ENCODE assay signal across 18 cellular contexts in the genomic region with DNA sequence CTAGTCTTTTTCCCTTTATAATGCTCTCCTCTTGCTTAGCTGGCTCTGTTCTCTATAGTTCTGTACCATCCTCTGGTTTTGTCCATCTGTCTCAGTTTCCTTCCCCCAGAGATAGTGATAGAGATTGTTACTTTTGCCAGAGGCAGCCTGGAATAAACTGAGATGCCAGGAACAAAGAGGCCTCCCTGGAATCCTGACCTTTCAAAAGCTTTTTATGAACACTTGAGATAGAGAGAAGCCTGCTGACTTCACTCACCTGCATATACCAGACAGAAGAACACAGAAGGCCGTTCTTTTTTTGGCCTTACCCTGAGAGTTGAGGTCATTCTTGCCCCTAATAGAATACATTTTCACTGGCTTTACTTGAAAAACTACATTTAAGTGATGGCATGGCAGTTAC.
DNase-seq lines count a peak whose midpoint lies in the region; ATAC-seq lines count a peak whose summit lies in the region.
"Had no signal": no experiment of that assay in that cellular context is flagged by ENCODE, and none has a peak within 500 bp of the region (broad histone marks: within the 10 kb centered on the region; RNA-seq: fewer than 3 reads in every experiment).

No MANE protein-coding gene starts in this region.

- H3K9ac ChIP-seq in trophoblast cell (ENCODE audit: low read length), result no peak overlapping the region

- H2BK5ac ChIP-seq in trophoblast cell (ENCODE audit: low read depth, low read length, poor library complexity), result no peak overlapping the region

- H3K4me1 ChIP-seq in trophoblast cell (ENCODE audit: control insufficient read depth in 1 of 2, insufficient read depth in 2 of 2, low read length in 2 of 2), result peaks cover 4 to 6% of the 10 kb centered on the region in 2 experiments
- H3K4me1 ChIP-seq: Caco-2 had no signal

- H3K4ac ChIP-seq in trophoblast cell (ENCODE audit: low read depth, low read length), result no peak overlapping the region

- H3K4me2 ChIP-seq in trophoblast cell (ENCODE audit: low read length), result peak overlapping the region; percentile 51
- H3K4me2 ChIP-seq: hepatocyte had no signal

- ATAC-seq in left ventricle myocardium superior (peak; percentile 75), GM21529 (IDR thresholded peaks at IDR 0.05; ENCODE audit: unreplicated experiment) (no peak)
- ATAC-seq: HCT116, Panc1 had no signal

- no peak overlapping the region for H3K18ac ChIP-seq in trophoblast cell (ENCODE audit: low read length)

- peak overlapping the region; percentile 89 for H3K27ac ChIP-seq in trophoblast cell (ENCODE audit: low read depth, low read length)

- no CpG with 5 or more reads among the region's 1 CpG for WGBS in trophoblast cell (ENCODE audit: extremely low coverage, insufficient coverage, insufficient read length)

- no peaks in the 10 kb centered on the region for H3K79me2 ChIP-seq in trophoblast cell (ENCODE audit: control insufficient read depth, insufficient read depth, low read length, poor library complexity)
- H3K79me2 ChIP-seq: hepatocyte had no signal

- H3K4me3 ChIP-seq in trophoblast cell (ENCODE audit: low read depth, low read length), result no peak overlapping the region
- H3K4me3 ChIP-seq: hepatocyte had no signal

- H4K91ac ChIP-seq in trophoblast cell (ENCODE audit: low read depth, low read length), result no peak overlapping the region

- no peak overlapping the region for H3K23ac ChIP-seq in trophoblast cell (ENCODE audit: low read length)

- no peaks in the 10 kb centered on the region for H3K27me3 ChIP-seq in trophoblast cell (ENCODE audit: insufficient read depth, low read length)
- H3K27me3 ChIP-seq: hepatocyte had no signal

- H4K12ac ChIP-seq in trophoblast cell (ENCODE audit: low read depth, low read length), result no peak overlapping the region

- intact Hi-C loops in left ventricle myocardium superior (cut with micrococcal nuclease), result no loop called here

- no peak overlapping the region for H2BK12ac ChIP-seq in trophoblast cell (ENCODE audit: low read length)

- H4K8ac ChIP-seq in trophoblast cell (ENCODE audit: low read depth, low read length), result no peak overlapping the region

- DNase-seq in ELF-1 (ENCODE audit: low read depth, low spot score) (peak; percentile 35), SK-N-DZ (ENCODE audit: low spot score) (peak; percentile 13), left ventricle myocardium superior (no peak), trophoblast cell (no peak), RPMI8226 (no peak), glomerular visceral epithelial cell (ENCODE audit: extremely low spot score) (no peak), AG08396 (ENCODE audit: low spot score) (no peak)
- DNase-seq: Caco-2; kidney; NCI-H2081 treated with DMSO at 0.1 percent for 48 hours; NCI-H774; nucleus accumbens; stimulated activated CD4-positive, alpha-beta T cell treated with anti-CD3 and anti-CD28 coated beads, Interleukin-2, amount 100 ng/mL, for 48 hours; SW 1271 had no signal

- no peak overlapping the region for H3K14ac ChIP-seq in trophoblast cell (ENCODE audit: low read length)

- no peaks in the 10 kb centered on the region for H3K36me3 ChIP-seq in trophoblast cell (ENCODE audit: control insufficient read depth in 1 of 2, insufficient read depth in 2 of 2, low read length in 2 of 2)

- H2BK120ac ChIP-seq in trophoblast cell (ENCODE audit: insufficient read depth, low read length, poor library complexity), result no peak overlapping the region

- no peak overlapping the region for H2AFZ ChIP-seq in trophoblast cell (ENCODE audit: insufficient read depth, low read length, poor library complexity)
- H2AFZ ChIP-seq: hepatocyte had no signal

- H2AK5ac ChIP-seq in trophoblast cell (ENCODE audit: low read length), result no peak overlapping the region

- H3K9me3 ChIP-seq in trophoblast cell (ENCODE audit: insufficient read depth, low read depth, low read length), result no peaks in the 10 kb centered on the region
- H3K9me3 ChIP-seq: Caco-2 had no signal

- peaks cover 9% of the 10 kb centered on the region for H3K79me1 ChIP-seq in trophoblast cell (ENCODE audit: low read length)

Comparison
In these comparisons a context has a peak if more than half of its experiments do, and no peak if none do; other contexts are left out.
1. DNase-seq: peak in ELF-1 (single experiment) and SK-N-DZ (single experiment); none in left ventricle myocardium superior (single experiment), trophoblast cell (0 of 2), RPMI8226 (single experiment), glomerular visceral epithelial cell (single experiment) and AG08396 (single experiment).